In the genomic region with DNA sequence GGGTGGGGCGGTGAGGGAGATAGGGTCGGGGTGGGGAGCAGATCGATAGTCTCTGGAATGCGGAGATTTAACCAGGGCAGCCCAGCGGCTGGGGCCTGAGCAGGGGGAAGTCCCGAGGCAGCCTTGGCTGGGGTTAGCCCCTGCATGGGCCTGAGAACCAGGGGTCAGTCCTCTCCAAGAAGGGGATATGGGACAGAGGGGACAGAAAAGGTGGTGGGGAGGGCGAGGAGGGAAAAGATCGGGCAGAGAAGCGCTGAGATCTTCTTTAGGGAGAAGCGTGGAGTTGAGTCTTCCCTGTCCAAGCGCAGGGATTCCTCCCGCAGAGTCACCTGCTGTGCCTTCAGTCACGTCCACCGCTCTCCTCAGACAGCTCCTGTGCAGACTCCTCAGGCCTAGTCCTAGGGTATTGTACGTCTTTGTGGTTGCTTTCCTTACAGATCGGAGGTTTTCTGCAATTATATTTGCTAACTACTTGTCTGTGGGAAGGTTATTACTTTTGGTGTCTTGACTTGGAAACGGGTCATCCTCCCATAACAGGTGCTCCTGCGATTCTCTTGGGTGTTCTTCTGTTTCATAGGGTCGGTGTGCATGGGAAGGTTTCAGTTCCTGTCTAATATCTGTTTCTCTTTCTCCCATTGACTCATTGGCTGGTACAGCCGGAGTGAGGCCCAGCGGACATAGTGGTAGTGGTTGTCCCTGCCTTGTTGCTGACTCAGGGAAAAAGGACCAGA, we compare ENCODE assay signal across 8 cellular contexts. TPM values are rescaled to one million over a fixed set of nuclear protein-coding genes. Genes with fewer than 3 reads are reported as not detected.
DNase-seq lines count a peak whose midpoint lies in the region; ATAC-seq and TF ChIP-seq lines count a peak whose summit lies in the region.
"Had no signal": no experiment of that assay in that cellular context is flagged by ENCODE, and none has a peak within 500 bp of the region (broad histone marks: within the 10 kb centered on the region; RNA-seq: fewer than 3 reads in every experiment).

No MANE protein-coding gene starts in this region.

- TF ChIP-seq CTCF in HFFc6 (IDR thresholded peaks at IDR 0.05) = no peak

- no peak overlapping the region for H3K4me3 Mint-ChIP-seq in HFFc6

- peaks cover 30% of the 10 kb centered on the region for H3K9me3 Mint-ChIP-seq in HFFc6

- H3K27me3 Mint-ChIP-seq in HFFc6 (ENCODE audit: insufficient read depth) = peaks cover 3% of the 10 kb centered on the region

- ATAC-seq in GM19023 (IDR thresholded peaks at IDR 0.05; ENCODE audit: unreplicated experiment) (peak; percentile 66), HG02678 (IDR thresholded peaks at IDR 0.05; ENCODE audit: unreplicated experiment) (peak; percentile 64)

- no peaks in the 10 kb centered on the region for H3K36me3 Mint-ChIP-seq in HFFc6 (ENCODE audit: low read depth)

- DNase-seq in SKM-1 (lab: John Stamatoyannopoulos, UW; ENCODE audit: unreplicated experiment) (peak; percentile 29), medulla oblongata (ENCODE audit: extremely low spot score) (peak; percentile 67), NCI-H82 (lab: John Stamatoyannopoulos, UW) (no peak), DMS153 treated with DMSO at 0.1 percent for 48 hours (lab: John Stamatoyannopoulos, UW; ENCODE audit: unreplicated experiment) (no peak), HFFc6 (no peak)

- no peak overlapping the region for H3K27ac Mint-ChIP-seq in HFFc6

- no peaks in the 10 kb centered on the region for H3K4me1 Mint-ChIP-seq in HFFc6 (ENCODE audit: low read depth)

RNA-seq across cellular contexts. Expression of gene CD300A, which starts 1.0 kb away (rescaled TPM):
- total RNA-seq in HFFc6 (2021; fragmentation: NEBNext Ultra II Directional; extraction: Animal tissue kit (Norgen Biotek cat#: 25700)) = not detected
- total RNA-seq: fibroblast of lung had no signal

RNA-seq across cellular contexts. Expression of gene GPRC5C, which starts 35.5 kb away (rescaled TPM):
- total RNA-seq in HFFc6 (2021; fragmentation: NEBNext Ultra II Directional; extraction: Animal tissue kit (Norgen Biotek cat#: 25700)) = not detected

Comparison
In these comparisons a context has a peak if more than half of its experiments do, and no peak if none do; other contexts are left out.
1. DNase-seq: peak in SKM-1 (single experiment) and medulla oblongata (single experiment); none in NCI-H82 (single experiment), DMS153 treated with DMSO at 0.1 percent for 48 hours (single experiment) and HFFc6 (single experiment).